15 cellular contexts compared by ENCODE assay signal in the genomic region with DNA sequence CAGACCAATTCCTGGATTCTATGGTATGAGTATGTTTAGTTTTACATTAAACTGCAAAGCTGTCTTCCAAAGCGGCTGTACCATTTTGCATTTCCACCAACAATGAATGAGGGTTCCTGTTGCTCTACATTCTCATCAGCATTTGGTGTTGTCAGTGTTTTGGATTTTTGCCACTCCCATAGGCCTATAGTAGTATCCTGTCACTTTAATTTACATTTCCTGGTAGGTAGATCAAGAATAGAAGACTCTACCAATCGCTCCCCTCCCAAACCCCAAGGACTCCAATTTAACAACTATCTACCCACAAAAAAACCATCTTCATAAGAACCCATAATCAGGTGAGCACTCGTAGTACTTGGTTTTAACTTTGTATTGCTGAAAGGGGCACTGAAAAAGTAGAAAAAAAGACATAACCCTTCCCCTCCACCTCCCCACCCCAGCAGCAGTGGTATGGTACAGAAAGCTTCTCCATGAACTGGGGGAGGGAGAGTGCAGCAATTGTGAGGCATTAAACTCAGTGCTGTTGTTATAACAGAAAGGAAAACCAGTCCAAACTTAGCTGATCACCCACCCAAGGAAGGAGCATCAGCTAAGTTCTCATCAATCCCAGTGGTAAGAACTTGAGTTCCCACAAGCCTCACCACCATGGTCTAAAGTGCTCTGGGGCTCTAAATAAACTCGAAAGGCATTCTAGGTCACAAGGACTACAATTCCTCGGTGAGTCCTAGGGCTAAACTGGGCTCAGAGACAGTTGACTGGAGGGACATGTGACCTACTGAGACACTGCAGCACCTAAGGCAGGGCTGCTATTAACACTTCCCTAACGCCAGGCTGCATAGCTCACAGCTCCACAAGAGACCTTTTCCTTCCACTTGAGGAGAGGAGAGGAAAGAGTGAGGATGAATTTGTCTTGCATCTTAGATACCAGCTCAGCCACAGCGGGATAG. TPM values are rescaled to one million over a fixed set of nuclear protein-coding genes. Genes with fewer than 3 reads are reported as not detected.
DNase-seq lines count a peak whose midpoint lies in the region; ATAC-seq lines count a peak whose summit lies in the region.
"Had no signal": no experiment of that assay in that cellular context is flagged by ENCODE, and none has a peak within 500 bp of the region (broad histone marks: within the 10 kb centered on the region; RNA-seq: fewer than 3 reads in every experiment).

No MANE protein-coding gene starts in this region.

- peaks cover 69% of the 10 kb centered on the region for H3K4me1 Mint-ChIP-seq in T-helper 2 cell treated with Interferon-gamma antibody and Interleukin-4, amounts not matched to agents 5 μg/mL and 100 μg/mL, for 36 hours (ENCODE audit: low read depth)
- peaks cover 0 to 17% of the 10 kb centered on the region in 2 donors for H3K4me1 Mint-ChIP-seq in immature natural killer cell

- peak; percentile 42 for ATAC-seq in GM21717 (IDR thresholded peaks at IDR 0.05; ENCODE audit: unreplicated experiment)

- no peaks in the 10 kb centered on the region for H3K27me3 Mint-ChIP-seq in T-helper 2 cell treated with Interferon-gamma antibody and Interleukin-4, amounts not matched to agents 5 μg/mL and 100 μg/mL, for 36 hours (ENCODE audit: low read depth)
- H3K27me3 Mint-ChIP-seq in immature natural killer cell (ENCODE audit: low read depth in 3 of 3) = peaks cover 0 to 4% (median 0%) of the 10 kb centered on the region in 3 donors

- peaks cover 17% of the 10 kb centered on the region for H3K36me3 Mint-ChIP-seq in T-helper 2 cell treated with Interferon-gamma antibody and Interleukin-4, amounts not matched to agents 5 μg/mL and 100 μg/mL, for 36 hours (ENCODE audit: low read depth)
- H3K36me3 Mint-ChIP-seq in immature natural killer cell = no peaks in the 10 kb centered on the region

- peak overlapping the region; percentile 91 for H3K27ac Mint-ChIP-seq in T-helper 2 cell treated with Interferon-gamma antibody and Interleukin-4, amounts not matched to agents 5 μg/mL and 100 μg/mL, for 36 hours
- H3K27ac Mint-ChIP-seq in immature natural killer cell = peak overlapping the region in 1 of 6 donors; percentile 73

- H3K4me3 Mint-ChIP-seq in T-helper 2 cell treated with Interferon-gamma antibody and Interleukin-4, amounts not matched to agents 5 μg/mL and 100 μg/mL, for 36 hours = peak overlapping the region; percentile 72
- H3K4me3 Mint-ChIP-seq in immature natural killer cell = no peak overlapping the region

- H3K9me3 Mint-ChIP-seq in T-helper 2 cell treated with Interferon-gamma antibody and Interleukin-4, amounts not matched to agents 5 μg/mL and 100 μg/mL, for 36 hours = peaks cover 5% of the 10 kb centered on the region
- H3K9me3 Mint-ChIP-seq in immature natural killer cell = no peaks in the 10 kb centered on the region

- DNase-seq in T-helper 2 cell treated with Interferon-gamma antibody and Interleukin-4, amounts not matched to agents 5 μg/mL and 100 μg/mL, for 36 hours (ENCODE audit: low spot score) = no peak
- DNase-seq in T-helper 2 cell (no peak), MV-4-11 (lab: John Stamatoyannopoulos, UW) (peak; percentile 31), myocyte (ENCODE audit: low read depth) (peak; percentile 79), NOMO-1 treated with dmso at 0.1 percent for 144 hours (lab: John Stamatoyannopoulos, UW; ENCODE audit: unreplicated experiment) (no peak), immature natural killer cell (no peak), DMS153 (lab: John Stamatoyannopoulos, UW) (no peak)
- DNase-seq: activated CD4-positive, alpha-beta T cell treated with anti-CD3 and anti-CD28 coated beads, Interleukin-2, amount 50 U/mL, for 48 hours; kidney; NCI-H2081; nucleus accumbens; stimulated activated CD4-positive, alpha-beta T cell treated with anti-CD3 and anti-CD28 coated beads, Interleukin-2, amount 100 ng/mL, for 24 hours; testis had no signal

RNA-seq across cellular contexts. Expression of a gene that starts 35.5 kb away (rescaled TPM):
- total RNA-seq in myocyte = 1.9 and 2.4 TPM in 2 replicates
- 0.08 TPM for polyA plus RNA-seq in myocyte (2012)
- polyA plus RNA-seq in immature natural killer cell = 100 to 1,000 TPM in 2 of 3 donors, 10 to 100 TPM in 1; 84.4 to 142 (median 111) TPM
- total RNA-seq: bronchial epithelial cell had no signal

Comparison
In these comparisons a context has a peak if more than half of its experiments do, and no peak if none do; other contexts are left out.
1. DNase-seq: peak in MV-4-11 (single experiment) and myocyte (single experiment); none in T-helper 2 cell treated with Interferon-gamma antibody and Interleukin-4, amounts not matched to agents 5 μg/mL and 100 μg/mL, for 36 hours (single experiment), T-helper 2 cell (0 of 5), NOMO-1 treated with dmso at 0.1 percent for 144 hours (single experiment), immature natural killer cell (0 of 3) and DMS153 (single experiment).